ENCODE assay signal across 1 cellular context in the genomic region with DNA sequence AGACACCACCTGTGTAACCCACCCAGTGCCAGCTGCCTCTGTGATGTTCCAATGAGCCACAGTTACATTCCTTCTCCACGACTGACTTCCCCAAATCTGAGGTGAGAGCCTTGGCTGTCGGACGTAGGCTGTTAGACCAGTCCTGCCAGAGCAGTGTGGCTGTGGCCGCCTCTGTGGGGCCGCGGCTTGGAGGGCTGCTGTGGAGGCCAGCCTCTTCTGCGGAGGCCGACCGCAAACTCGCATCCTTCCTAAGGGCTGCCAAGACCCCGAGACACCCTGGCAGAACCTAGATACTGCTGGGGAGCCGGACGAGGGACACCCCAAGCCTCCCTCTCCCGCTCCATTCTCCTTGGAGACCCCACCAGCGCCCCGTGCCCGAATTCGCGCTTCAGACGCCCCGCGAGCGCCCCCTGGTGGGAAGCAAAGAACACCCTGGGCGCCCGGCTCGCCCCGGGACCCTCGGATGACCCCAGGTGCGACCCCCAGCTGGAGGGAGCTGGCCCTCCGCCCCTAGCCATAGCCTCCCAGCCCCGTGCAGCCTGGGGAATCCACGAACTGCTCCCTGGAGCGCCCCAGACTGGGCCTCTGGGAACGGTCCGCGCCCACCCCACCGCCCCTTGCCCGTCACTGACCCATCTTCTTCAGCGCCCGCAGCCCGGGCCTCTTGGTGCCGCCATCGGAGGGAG.
TF ChIP-seq lines count a peak whose summit lies in the region.

No MANE protein-coding gene starts in this region.

TF ChIP-seq in HEK293T, 16 proteins besides CTCF, POLR2A, EP300 and RAD21:
- TF ChIP-seq BHLHE40 (IDR thresholded peaks at IDR 0.05; ENCODE audit: borderline replicate concordance): no peak
- TF ChIP-seq FOXM1 (IDR thresholded peaks at IDR 0.05; ENCODE audit: borderline replicate concordance): 0 out of 2 replicates have a peak, but pooled peaks have one; percentile 23
- TF ChIP-seq CTBP1 (IDR thresholded peaks at IDR 0.05; ENCODE audit: borderline replicate concordance): no peak
- no peak for TF ChIP-seq TARDBP (IDR thresholded peaks at IDR 0.05)
- no peak; the same call in 1 of the 2 replicates for TF ChIP-seq L3MBTL2 (conservative IDR thresholded peaks at IDR 0.05)
- TF ChIP-seq ARNT (IDR thresholded peaks at IDR 0.05): no peak
- TF ChIP-seq LEF1 (IDR thresholded peaks at IDR 0.05; ENCODE audit: borderline replicate concordance): 0 out of 2 replicates have a peak, but pooled peaks have one; percentile 19
